In genomic region chr18:50107468-50107867, GRCh38 we compare ENCODE assay signal across 19 cellular contexts.
DNase-seq lines count a peak whose midpoint lies in the region; ATAC-seq, FAIRE-seq and TF ChIP-seq lines count a peak whose summit lies in the region.
"Had no signal": no experiment of that assay in that cellular context is flagged by ENCODE, and none has a peak within 500 bp of the region (broad histone marks: within the 10 kb centered on the region; RNA-seq: fewer than 3 reads in every experiment).

No MANE protein-coding gene starts in this region.

- intact Hi-C loops in colonic mucosa (cut with DNase I) (no loop called here), testis (cut with DNase I; ENCODE audit: low total_unique reads) (no loop called here), left ventricle myocardium superior (cut with micrococcal nuclease) (no loop called here)

- H3K36me3 Mint-ChIP-seq in immature natural killer cell, result no peaks in the 10 kb centered on the region

- 83 to 100% methylated on average over 1 of the region's 1 CpG for WGBS in testis, 2 donors

- peak; percentile 14 for FAIRE-seq in GM12892 (lab: Jason Lieb, UNC)
- FAIRE-seq: GM12891 had no signal

- H3K27ac ChIP-seq in colonic mucosa (no peak overlapping the region), mucosa of rectum (ENCODE audit: low read depth in 2 of 2, low read length in 2 of 2) (peak overlapping the region; percentile 7 to 28), testis (no peak overlapping the region)

- H3K4me3 ChIP-seq in colonic mucosa (no peak overlapping the region), mucosa of rectum (ENCODE audit: low read length in 2 of 2) (no peak overlapping the region), testis (no peak overlapping the region)

- H3K27me3 Mint-ChIP-seq in immature natural killer cell (ENCODE audit: low read depth in 3 of 3), result peaks cover 0 to 12% (median 6%) of the 10 kb centered on the region in 3 donors

- TF ChIP-seq CTCF in colonic mucosa (IDR thresholded peaks at IDR 0.05) (no peak), testis (IDR thresholded peaks at IDR 0.05) (no peak)

- no peak for ATAC-seq in left ventricle myocardium superior
- ATAC-seq: Right ventricle myocardium inferior had no signal

- H3K9me3 Mint-ChIP-seq in immature natural killer cell, result peaks cover 0 to 2% (median 0%) of the 10 kb centered on the region in 6 donors

- H3K9ac ChIP-seq in colonic mucosa (ENCODE audit: low read depth in 2 of 2, low read length in 2 of 2) (no peak overlapping the region), mucosa of rectum (ENCODE audit: low read depth in 1 of 2, low read length in 2 of 2) (no peak overlapping the region)

- TF ChIP-seq POLR2A in GM12892 (IDR thresholded peaks at IDR 0.05; ENCODE audit: low read depth, low read length), result no peak
- TF ChIP-seq POLR2A in testis (IDR thresholded peaks at IDR 0.05), result no peak

- H3K9me3 ChIP-seq in colonic mucosa (no peaks in the 10 kb centered on the region), mucosa of rectum (ENCODE audit: control insufficient read depth in 2 of 2, low read length in 2 of 2) (no peaks in the 10 kb centered on the region), testis (no peaks in the 10 kb centered on the region)
- H3K9me3 ChIP-seq: BE2C had no signal

- no peak for DNase-seq in GM12892 (ENCODE audit: insufficient read length)
- peak; percentile 39 for DNase-seq in colonic mucosa
- DNase-seq in testis, result no peak
- no peak for DNase-seq in immature natural killer cell
- DNase-seq in left ventricle myocardium superior, result no peak
- no peak for DNase-seq in stimulated activated CD4-positive, alpha-beta T cell treated with anti-CD3 and anti-CD28 coated beads, Interleukin-1b, Interleukin-23, amount 100 ng/mL, for 48 hours
- DNase-seq: BE2C, DND-41, Karpas-422, MV-4-11, NCI-H1105 treated with DMSO at 0.1 percent for 48 hours, NCI-H2081, NCI-H2171, NCI-H526, OCI-M1, SW 1271 had no signal

- no peak overlapping the region for H3K4me3 Mint-ChIP-seq in immature natural killer cell

- no peak overlapping the region for H3K27ac Mint-ChIP-seq in immature natural killer cell

- no peaks in the 10 kb centered on the region for H3K27me3 ChIP-seq in colonic mucosa
- no peaks in the 10 kb centered on the region for H3K27me3 ChIP-seq in mucosa of rectum (ENCODE audit: control insufficient read depth in 2 of 2, insufficient read depth in 2 of 2, low read length in 2 of 2)
- H3K27me3 ChIP-seq in testis, result no peaks in the 10 kb centered on the region
- H3K27me3 ChIP-seq: BE2C had no signal

- H3K4me1 ChIP-seq in colonic mucosa (no peaks in the 10 kb centered on the region), mucosa of rectum (ENCODE audit: control insufficient read depth in 2 of 2, insufficient read depth in 2 of 2, low read length in 2 of 2) (peaks cover 3 to 10% of the 10 kb centered on the region in 2 donors), testis (no peaks in the 10 kb centered on the region)
- H3K4me1 ChIP-seq: BE2C had no signal

- H3K4me1 Mint-ChIP-seq in immature natural killer cell, result no peaks in the 10 kb centered on the region

- H3K36me3 ChIP-seq in colonic mucosa (no peaks in the 10 kb centered on the region), mucosa of rectum (ENCODE audit: control insufficient read depth in 2 of 2, insufficient read depth in 2 of 2, low read length in 2 of 2) (no peaks in the 10 kb centered on the region), testis (ENCODE audit: low read depth, missing control alignments) (no peaks in the 10 kb centered on the region)
- H3K36me3 ChIP-seq: BE2C had no signal

Comparison
In these comparisons a context has a peak if more than half of its experiments do, and no peak if none do; other contexts are left out.
1. H3K27ac ChIP-seq: peak in mucosa of rectum (2 of 2); none in colonic mucosa (single experiment) and testis (0 of 2).